Comparison of ENCODE assay signal across 8 cellular contexts in the genomic region with DNA sequence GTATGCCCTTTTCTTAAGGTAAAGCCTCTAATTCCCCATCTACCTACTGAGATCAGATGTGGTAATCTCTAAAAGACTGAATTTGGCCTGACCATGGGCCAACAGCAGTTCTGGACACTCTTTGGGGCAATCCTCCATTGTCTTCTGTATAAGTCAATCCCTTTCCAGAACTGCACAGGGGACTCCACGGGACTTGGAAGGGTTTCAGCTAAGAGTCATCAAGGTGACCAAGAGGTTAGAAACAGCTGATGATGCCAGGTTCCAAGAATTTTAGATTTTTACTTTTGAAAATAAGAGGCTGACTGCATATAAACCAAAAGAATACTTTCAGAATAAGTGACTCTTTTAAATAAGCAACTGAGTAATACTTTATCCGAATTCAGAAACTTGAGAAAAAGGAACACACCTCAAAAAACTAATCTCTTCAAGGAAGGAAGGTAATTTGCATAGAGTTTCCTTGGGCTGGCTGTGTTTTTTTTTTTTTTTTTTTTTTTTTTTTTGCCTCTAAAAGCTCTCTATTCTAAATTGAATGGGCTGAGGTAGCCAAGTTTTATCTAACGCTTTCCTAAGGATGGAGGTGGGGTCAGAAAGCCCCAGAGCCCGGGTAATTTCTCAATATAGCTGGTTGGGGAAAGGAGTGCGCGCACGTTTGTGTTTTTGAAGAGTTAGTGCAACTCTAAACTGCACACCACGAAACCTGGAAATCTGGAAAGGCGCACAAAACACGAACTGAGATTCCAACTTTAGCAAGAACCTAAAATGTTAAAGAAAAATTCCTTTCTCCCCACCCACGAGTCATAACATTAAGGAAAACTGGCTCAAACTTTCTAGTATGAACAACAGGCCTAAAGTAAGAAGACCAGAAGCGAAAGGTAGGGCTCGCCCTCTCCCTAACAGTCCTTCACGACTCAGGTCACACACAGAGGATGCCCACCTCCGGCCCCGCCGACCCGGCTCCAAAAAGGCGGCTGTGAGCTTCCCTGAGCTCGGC. TPM values are rescaled to one million over a fixed set of nuclear protein-coding genes. Genes with fewer than 3 reads are reported as not detected.
DNase-seq lines count a peak whose midpoint lies in the region; FAIRE-seq and TF ChIP-seq lines count a peak whose summit lies in the region.

No MANE protein-coding gene starts in this region.

- DNase-seq in GM13977 (ENCODE audit: low spot score) (peak; percentile 40), RPMI7951 (ENCODE audit: low read depth) (peak; percentile 20), esophagus muscularis mucosa (ENCODE audit: extremely low spot score) (no peak), ovary (no peak), HuH-7.5 (ENCODE audit: low spot score) (no peak), 8988T (no peak), G401 (ENCODE audit: low spot score) (no peak), HTR-8/SVneo (ENCODE audit: insufficient read length, low spot score) (no peak)

- TF ChIP-seq EP300 in esophagus muscularis mucosa (IDR thresholded peaks at IDR 0.05) (no peak), ovary (IDR thresholded peaks at IDR 0.05) (no peak)

- H3K9me3 ChIP-seq in esophagus muscularis mucosa: no peaks in the 10 kb centered on the region
- H3K9me3 ChIP-seq in ovary: no peaks in the 10 kb centered on the region

- H3K4me3 ChIP-seq in esophagus muscularis mucosa: peak overlapping the region; percentile 85 to 100 (median 92)
- peak overlapping the region; percentile 99 for H3K4me3 ChIP-seq in ovary

- WGBS in esophagus muscularis mucosa: under 1% methylated on average over 16 of the region's 20 CpGs
- WGBS in ovary, 3 donors: 1% methylated on average over 20 of the region's 20 CpGs

- in situ Hi-C loops in GM13977 (cut with MboI; ENCODE audit: low pct_unique_long_range_greater_than_20kb, low sequenced_read_pairs, unreplicated experiment) (no loop called here), G401 (cut with HindIII; ENCODE audit: low sequenced_read_pairs) (no loop called here)

- H3K36me3 ChIP-seq in esophagus muscularis mucosa (peaks cover 20 to 45% (median 30%) of the 10 kb centered on the region in 4 donors), ovary (no peaks in the 10 kb centered on the region)

- TF ChIP-seq CTCF in GM13977 (IDR thresholded peaks at IDR 0.05; ENCODE audit: extremely low read depth, insufficient read depth, missing control alignments) (no peak), esophagus muscularis mucosa (IDR thresholded peaks at IDR 0.05) (no peak), ovary (IDR thresholded peaks at IDR 0.05) (no peak)

- FAIRE-seq in HTR-8/SVneo (lab: Jason Lieb, UNC): no peak

- intact Hi-C loops in esophagus muscularis mucosa (cut with DNase I) (loop anchor here (5.0 kb wide), 1 partner anchor 84 kb away; a partner anchor contains a TSS), ovary (cut with DNase I) (loop anchor here in 2 of 4 donors (5.0 to 10.0 kb wide), 3 partner anchors 41 to 76 kb away; no protein-coding TSS in a partner anchor)

- H3K4me1 ChIP-seq in esophagus muscularis mucosa: peaks cover 37 to 54% (median 47%) of the 10 kb centered on the region in 4 donors
- peaks cover 13% of the 10 kb centered on the region for H3K4me1 ChIP-seq in ovary (ENCODE audit: insufficient read depth)

- H3K27ac ChIP-seq in esophagus muscularis mucosa (replicated peaks in 1 of 4): peak overlapping the region; percentile 98 to 100 (median 100)
- peak overlapping the region; percentile 84 to 99 for H3K27ac ChIP-seq in ovary

- H3K27me3 ChIP-seq in esophagus muscularis mucosa (no peaks in the 10 kb centered on the region), ovary (no peaks in the 10 kb centered on the region)

- TF ChIP-seq POLR2A in esophagus muscularis mucosa (IDR thresholded peaks at IDR 0.05; ENCODE audit: low read depth): no peak
- TF ChIP-seq POLR2A in ovary (IDR thresholded peaks at IDR 0.05): no peak

RNA-seq across cellular contexts. Expression of a gene that starts 1.3 kb away (rescaled TPM):
- total RNA-seq in RPMI7951 (2014; rRNA removed; shearing (Covaris generic)): 260 and 306 TPM in 2 replicates
- 100 to 1,000 TPM; 129 to 185 (median 171) TPM for total RNA-seq in esophagus muscularis mucosa
- total RNA-seq in ovary: 100 to 1,000 TPM in 6 of 7 donors, 10 to 100 TPM in 1; 78.0 to 178 (median 149) TPM
- polyA plus RNA-seq in ovary: 100 to 1,000 TPM in 1 of 2 donors, 10 to 100 TPM in 1; 91.6 to 276 TPM
- total RNA-seq in G401 (2014; rRNA removed; shearing (Covaris generic)): 295 and 352 TPM in 2 replicates

RNA-seq across cellular contexts. Expression of a gene that starts 8.6 kb away (rescaled TPM):
- 28.2 and 32.6 TPM in 2 replicates for total RNA-seq in RPMI7951 (2014; rRNA removed; shearing (Covaris generic))
- total RNA-seq in esophagus muscularis mucosa (1 to 10 TPM; 2.2 to 9.4 (median 4.3) TPM), ovary (10 to 100 TPM in 5 of 7 donors, 1 to 10 TPM in 2; 6.7 to 17.2 (median 12.4) TPM)
- 10 to 100 TPM; 10.8 to 26.1 TPM for polyA plus RNA-seq in ovary
- 50.2 and 53.4 TPM in 2 replicates for total RNA-seq in G401 (2014; rRNA removed; shearing (Covaris generic))

RNA-seq across cellular contexts. Expression of a gene that starts 25.3 kb away (rescaled TPM):
- total RNA-seq in RPMI7951 (2014; rRNA removed; shearing (Covaris generic)): 16.6 and 19.1 TPM in 2 replicates
- total RNA-seq in esophagus muscularis mucosa: 10 to 100 TPM in 2 of 4 donors, 1 to 10 TPM in 2; 9.1 to 12.5 (median 10.1) TPM
- total RNA-seq in ovary: 10 to 100 TPM; 12.9 to 22.8 (median 19.6) TPM
- 10 to 100 TPM; 13.1 to 20.4 TPM for polyA plus RNA-seq in ovary
- total RNA-seq in G401 (2014; rRNA removed; shearing (Covaris generic)): 19.0 and 21.6 TPM in 2 replicates

RNA-seq across cellular contexts. Expression of a gene that starts 31.8 kb away (rescaled TPM):
- 136 and 152 TPM in 2 replicates for total RNA-seq in RPMI7951 (2014; rRNA removed; shearing (Covaris generic))
- total RNA-seq in esophagus muscularis mucosa (100 to 1,000 TPM; 108 to 130 (median 123) TPM), ovary (10 to 100 TPM; 70.8 to 97.7 (median 84.1) TPM)
- 10 to 100 TPM; 70.1 to 81.5 TPM for polyA plus RNA-seq in ovary
- total RNA-seq in G401 (2014; rRNA removed; shearing (Covaris generic)): 379 and 450 TPM in 2 replicates

RNA-seq across cellular contexts. Expression of a gene that starts 44.5 kb away (rescaled TPM):
- total RNA-seq in RPMI7951 (2014; rRNA removed; shearing (Covaris generic)): 16.6 and 17.5 TPM in 2 replicates
- 10 to 100 TPM; 16.2 to 26.4 (median 21.7) TPM for total RNA-seq in esophagus muscularis mucosa
- total RNA-seq in ovary: 1 to 10 TPM; 2.5 to 9.5 (median 6.9) TPM
- polyA plus RNA-seq in ovary: 10 to 100 TPM in 1 of 2 donors, 1 to 10 TPM in 1; 7.1 to 12.2 TPM
- 4.1 and 7.4 TPM in 2 replicates for total RNA-seq in G401 (2014; rRNA removed; shearing (Covaris generic))

Comparison
In these comparisons a context has a peak if more than half of its experiments do, and no peak if none do; other contexts are left out.
1. DNase-seq: peak in GM13977 (single experiment) and RPMI7951 (single experiment); none in esophagus muscularis mucosa (single experiment), ovary (0 of 5), HuH-7.5 (single experiment), 8988T (single experiment), G401 (single experiment) and HTR-8/SVneo (single experiment).